In the genomic region with DNA sequence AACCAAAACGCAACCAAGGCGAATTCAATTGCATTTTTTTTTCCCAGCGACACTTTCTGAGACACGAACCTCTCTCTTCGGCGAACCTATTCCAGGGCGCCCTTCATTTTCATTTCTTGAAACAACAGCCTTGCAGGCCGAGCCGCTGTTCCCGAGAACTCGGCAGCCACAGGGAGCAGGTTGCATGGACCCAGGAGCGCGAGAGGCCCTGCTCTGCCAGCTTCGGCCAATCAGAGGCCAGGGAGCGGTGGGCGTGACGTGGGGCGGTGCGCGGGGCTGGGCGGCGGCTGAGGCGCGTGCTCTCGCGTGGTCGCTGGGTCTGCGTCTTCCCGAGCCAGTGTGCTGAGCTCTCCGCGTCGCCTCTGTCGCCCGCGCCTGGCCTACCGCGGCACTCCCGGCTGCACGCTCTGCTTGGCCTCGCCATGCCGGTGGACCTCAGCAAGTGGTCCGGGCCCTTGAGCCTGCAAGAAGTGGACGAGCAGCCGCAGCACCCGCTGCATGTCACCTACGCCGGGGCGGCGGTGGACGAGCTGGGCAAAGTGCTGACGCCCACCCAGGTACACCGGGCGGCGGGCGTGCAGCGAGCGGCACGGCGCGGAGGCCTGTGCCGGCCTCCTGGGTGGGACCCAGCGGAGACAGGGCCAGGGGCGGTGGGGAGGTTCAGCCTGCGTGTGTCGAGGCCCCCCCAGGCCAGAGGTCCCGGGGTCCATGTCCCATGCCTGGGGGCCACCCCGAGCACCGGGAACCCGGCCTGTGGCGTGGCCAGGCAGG, we compare ENCODE assay signal across 8 cellular contexts. TPM values are rescaled to one million over a fixed set of nuclear protein-coding genes. Genes with fewer than 3 reads are reported as not detected.
A peak's percentile ranks its signal among the peaks of the same experiment; 100 is the strongest.
DNase-seq lines count a peak whose midpoint lies in the region; ATAC-seq and TF ChIP-seq lines count a peak whose summit lies in the region.

A gene (plus strand): TSS at position 337 of the 771 bp plus-strand sequence. CDS start 86 bp downstream, at position 423.

- H3K27me3 ChIP-seq in BLaER1 treated with 17β-estradiol and CSF1 and Interleukin-3, amounts not matched to agents 10 nM and 100 nM: no peaks in the 10 kb centered on the region
- peaks cover 0 to 4% of the 10 kb centered on the region in 2 donors for H3K27me3 ChIP-seq in left lung

- ATAC-seq in HG03457 (IDR thresholded peaks at IDR 0.05; ENCODE audit: unreplicated experiment): peak; percentile 97
- ATAC-seq in left lung: peak; percentile 99

- H3K4me1 ChIP-seq in BLaER1 treated with 17β-estradiol and CSF1 and Interleukin-3, amounts not matched to agents 10 nM and 100 nM: peaks cover 41 to 61% (median 55%) of the 10 kb centered on the region in 10 experiments
- peaks cover 3 to 33% of the 10 kb centered on the region in 2 donors for H3K4me1 ChIP-seq in left lung

- peaks cover 20 to 40% (median 37%) of the 10 kb centered on the region in 11 experiments for H3K36me3 ChIP-seq in BLaER1 treated with 17β-estradiol and CSF1 and Interleukin-3, amounts not matched to agents 10 nM and 100 nM
- peaks cover 4 to 22% of the 10 kb centered on the region in 2 donors for H3K36me3 ChIP-seq in left lung

- H3K9ac ChIP-seq in BLaER1 treated with 17β-estradiol and CSF1 and Interleukin-3, amounts not matched to agents 10 nM and 100 nM: peak within 1 kb of the TSS; percentile 84 to 97 (median 95)

- DNase-seq in GM19240 (ENCODE audit: insufficient read length, low spot score): peak; percentile 86
- peak; percentile 93 for DNase-seq in NCI-H748 (lab: John Stamatoyannopoulos, UW; ENCODE audit: unreplicated experiment)
- peak; percentile 85 to 91 for DNase-seq in activated CD4-positive, alpha-beta T cell treated with anti-CD3 and anti-CD28 coated beads, Interleukin-2, amount 50 U/mL, for 24 hours (ENCODE audit: low read depth in 1 of 2, low spot score in 1 of 2)
- peak; percentile 94 for DNase-seq in dedifferentiated amniotic fluid mesenchymal stem cell (ENCODE audit: extremely low spot score)
- DNase-seq in left lung: peak; percentile 96 to 99
- DNase-seq in stimulated activated CD4-positive, alpha-beta T cell treated with anti-CD3 and anti-CD28 coated beads, Interleukin-2, amount 100 ng/mL, for 4 hours (ENCODE audit: low read depth): peak; percentile 87

- peak within 1 kb of the TSS; percentile 77 to 98 (median 92) for H3K4me2 ChIP-seq in BLaER1 treated with 17β-estradiol and CSF1 and Interleukin-3, amounts not matched to agents 10 nM and 100 nM

- H3K9me3 ChIP-seq in BLaER1 treated with 17β-estradiol and CSF1 and Interleukin-3, amounts not matched to agents 10 nM and 100 nM (replicated peaks in 1 of 11): no peaks in the 10 kb centered on the region
- H3K9me3 ChIP-seq in left lung: no peaks in the 10 kb centered on the region

- intact Hi-C loops in left lung (cut with DNase I): no loop called here

- no peak for TF ChIP-seq CTCF in left lung (IDR thresholded peaks at IDR 0.05)

- H3K4me3 ChIP-seq in BLaER1 treated with 17β-estradiol and CSF1 and Interleukin-3, amounts not matched to agents 10 nM and 100 nM: peak within 1 kb of the TSS; percentile 68 to 99 (median 90)
- H3K4me3 ChIP-seq in left lung: peak within 1 kb of the TSS; percentile 86 to 99

- H3K27ac ChIP-seq in BLaER1 treated with 17β-estradiol and CSF1 and Interleukin-3, amounts not matched to agents 10 nM and 100 nM: peak within 1 kb of the TSS; percentile 68 to 94 (median 89)
- H3K27ac ChIP-seq in left lung: peak within 1 kb of the TSS; percentile 60 to 80

- H4K20me1 ChIP-seq in BLaER1 treated with 17β-estradiol and CSF1 and Interleukin-3, amounts not matched to agents 10 nM and 100 nM: peaks cover 8 to 49% (median 24%) of the 10 kb centered on the region in 11 experiments; a peak in 16 of 22 replicates

RNA-seq across cellular contexts. Expression of the gene that starts here (rescaled TPM):
- total RNA-seq in left lung: 100 to 1,000 TPM; 167 to 215 TPM

Comparison
In these comparisons a context has a peak if more than half of its experiments do, and no peak if none do; other contexts are left out.
1. Peak in every context shown above with its lines: DNase-seq, ATAC-seq, H3K4me3 ChIP-seq and H3K27ac ChIP-seq.